8 cellular contexts compared by ENCODE assay signal in genomic region chr19:10419646-10420443, GRCh38. TPM values are rescaled to one million over a fixed set of nuclear protein-coding genes. Genes with fewer than 3 reads are reported as not detected.
DNase-seq lines count a peak whose midpoint lies in the region; ATAC-seq and TF ChIP-seq lines count a peak whose summit lies in the region.

No MANE protein-coding gene starts in this region.

- H3K4me3 ChIP-seq in AG04450 (ENCODE audit: low read depth, low read length) = peak overlapping the region; percentile 58
- no peak overlapping the region for H3K4me3 ChIP-seq in hepatocyte

- H3K27ac ChIP-seq in AG04450 (ENCODE audit: low read depth, low read length) (peak overlapping the region; percentile 52), hepatocyte (no peak overlapping the region)

- CTCF ChIA-PET in AG04450 (lab: Charles Lee) = interaction anchor here (0.7 to 6.5 kb wide), 3 partner anchors 14 to 270 kb away, joined by 5 to 87 read pairs (median 5); partner anchors contain the start of gene CDC37

- H3K27ac Mint-ChIP-seq in activated T-helper 2 cell treated with anti-CD3 and anti-CD28 coated beads, Interferon-gamma antibody, Interleukin-2, Interleukin-4, amounts not matched to agents 10 μg/mL and 5 μg/mL and 100 μg/mL, durations not matched to agents 14 hours and 24 hours and 36 hours = peak overlapping the region; percentile 91

- POLR2A ChIA-PET in AG04450 (lab: Yijun Ruan, JAX) = interaction anchor here (0.6 kb wide), 1 partner anchor 12 kb away, joined by 4 read pairs; no protein-coding TSS in a partner anchor

- H3K4me3 Mint-ChIP-seq in activated T-helper 2 cell treated with anti-CD3 and anti-CD28 coated beads, Interferon-gamma antibody, Interleukin-2, Interleukin-4, amounts not matched to agents 10 μg/mL and 5 μg/mL and 100 μg/mL, durations not matched to agents 14 hours and 24 hours and 36 hours (ENCODE audit: low read depth) = peak overlapping the region; percentile 86

- no peaks in the 10 kb centered on the region for H3K79me2 ChIP-seq in hepatocyte

- H2AFZ ChIP-seq in hepatocyte = peak overlapping the region; percentile 40

- H3K9me3 ChIP-seq in AG04450 (ENCODE audit: control insufficient read depth, insufficient read depth, low read length) = peaks cover 4% of the 10 kb centered on the region; the same call in 1 of the 2 replicates
- H3K9me3 ChIP-seq in hepatocyte (ENCODE audit: low read depth) = no peaks in the 10 kb centered on the region

- DNase-seq in AG04450 (ENCODE audit: low read depth, low spot score) (no peak), GM10266 (ENCODE audit: extremely low spot score) (peak; percentile 85), NCI-H524 treated with DMSO at 0.1 percent for 48 hours (lab: John Stamatoyannopoulos, UW) (peak; percentile 92), hepatocyte (ENCODE audit: low spot score) (peak; percentile 28)
- DNase-seq in activated T-helper 2 cell treated with anti-CD3 and anti-CD28 coated beads, Interferon-gamma antibody, Interleukin-2, Interleukin-4, amounts not matched to agents 10 μg/mL and 5 μg/mL and 100 μg/mL, durations not matched to agents 14 hours and 24 hours and 36 hours (ENCODE audit: low spot score) = peak; percentile 76
- DNase-seq in stimulated activated naive CD4-positive, alpha-beta T cell (lab: John Stamatoyannopoulos, UW) = peak in 4 of 6 experiments; percentile 31 to 58 (median 44)
- DNase-seq in NK-92 treated with Interleukin-12 subunit alpha and Interleukin-12 subunit beta, amount 100 ng/mL, for 24 hours (lab: John Stamatoyannopoulos, UW) = no peak

- H3K4me1 ChIP-seq in hepatocyte (ENCODE audit: insufficient read depth) = peaks cover 20% of the 10 kb centered on the region

- 2% methylated on average over 51 of the region's 61 CpGs for WGBS in hepatocyte (ENCODE audit: low lambda C conversion rate, missing lambda C conversion rate)

- H3K36me3 ChIP-seq in hepatocyte (replicated peaks; ENCODE audit: insufficient read depth, low read depth) = no peaks in the 10 kb centered on the region

- no peak for ATAC-seq in GM18868 (IDR thresholded peaks at IDR 0.05; ENCODE audit: unreplicated experiment)

- no peaks in the 10 kb centered on the region for H3K27me3 Mint-ChIP-seq in activated T-helper 2 cell treated with anti-CD3 and anti-CD28 coated beads, Interferon-gamma antibody, Interleukin-2, Interleukin-4, amounts not matched to agents 10 μg/mL and 5 μg/mL and 100 μg/mL, durations not matched to agents 14 hours and 24 hours and 36 hours (ENCODE audit: low read depth)

- no peaks in the 10 kb centered on the region for H3K9me3 Mint-ChIP-seq in activated T-helper 2 cell treated with anti-CD3 and anti-CD28 coated beads, Interferon-gamma antibody, Interleukin-2, Interleukin-4, amounts not matched to agents 10 μg/mL and 5 μg/mL and 100 μg/mL, durations not matched to agents 14 hours and 24 hours and 36 hours

- no peaks in the 10 kb centered on the region for H3K9me2 ChIP-seq in hepatocyte (replicated peaks; ENCODE audit: insufficient read depth)

- TF ChIP-seq CTCF in AG04450 (IDR thresholded peaks at IDR 0.05; ENCODE audit: low read depth, low read length) (no peak), GM10266 (IDR thresholded peaks at IDR 0.05; ENCODE audit: control insufficient read depth, insufficient read depth, low read depth, missing control alignments) (no peak), hepatocyte (IDR thresholded peaks at IDR 0.05; ENCODE audit: poor library complexity) (no peak)

- H3K4me1 Mint-ChIP-seq in activated T-helper 2 cell treated with anti-CD3 and anti-CD28 coated beads, Interferon-gamma antibody, Interleukin-2, Interleukin-4, amounts not matched to agents 10 μg/mL and 5 μg/mL and 100 μg/mL, durations not matched to agents 14 hours and 24 hours and 36 hours (ENCODE audit: low read depth) = peaks cover 47% of the 10 kb centered on the region

- H3K27me3 ChIP-seq in AG04450 (ENCODE audit: control insufficient read depth, insufficient read depth, low read length) (peaks cover 14% of the 10 kb centered on the region), hepatocyte (peaks cover 89% of the 10 kb centered on the region)

- intact Hi-C loops in activated T-helper 2 cell treated with anti-CD3 and anti-CD28 coated beads, Interferon-gamma antibody, Interleukin-2, Interleukin-4, amounts not matched to agents 10 μg/mL and 5 μg/mL and 100 μg/mL, durations not matched to agents 14 hours and 24 hours and 36 hours (cut with micrococcal nuclease) = loop anchor here (5.0 kb wide), 1 partner anchor 57 kb away; no protein-coding TSS in a partner anchor

- H4K20me1 ChIP-seq in hepatocyte (ENCODE audit: insufficient read depth, poor library complexity, severe bottlenecking) = no peaks in the 10 kb centered on the region

- peak overlapping the region; percentile 83 for H3K4me2 ChIP-seq in hepatocyte

- peaks cover 40% of the 10 kb centered on the region for H3K36me3 Mint-ChIP-seq in activated T-helper 2 cell treated with anti-CD3 and anti-CD28 coated beads, Interferon-gamma antibody, Interleukin-2, Interleukin-4, amounts not matched to agents 10 μg/mL and 5 μg/mL and 100 μg/mL, durations not matched to agents 14 hours and 24 hours and 36 hours (ENCODE audit: low read depth)

RNA-seq across cellular contexts. Expression of gene PDE4A, which starts 0.5 kb away (rescaled TPM):
- polyA plus RNA-seq in AG04450 (2011; rRNA removed) (2.9 and 5.1 TPM in 2 replicates), hepatocyte (4.3 and 5.8 TPM in 2 replicates)
- 9.6 and 16.3 TPM in 2 replicates for polyA minus RNA-seq in AG04450 (2011; rRNA and poly(A)+ RNA removed)
- total RNA-seq in activated T-helper 2 cell treated with anti-CD3 and anti-CD28 coated beads, Interferon-gamma antibody, Interleukin-2, Interleukin-4, amounts not matched to agents 10 μg/mL and 5 μg/mL and 100 μg/mL, durations not matched to agents 14 hours and 24 hours and 36 hours = 105 TPM in 2 replicates
- total RNA-seq in hepatocyte = 1.3 and 2.8 TPM in 2 replicates

RNA-seq across cellular contexts. Expression of gene CDC37, which starts 16.5 kb away (rescaled TPM):
- 268 and 340 TPM in 2 replicates for polyA plus RNA-seq in AG04450 (2011; rRNA removed)
- 102 and 113 TPM in 2 replicates for polyA minus RNA-seq in AG04450 (2011; rRNA and poly(A)+ RNA removed)
- total RNA-seq in activated T-helper 2 cell treated with anti-CD3 and anti-CD28 coated beads, Interferon-gamma antibody, Interleukin-2, Interleukin-4, amounts not matched to agents 10 μg/mL and 5 μg/mL and 100 μg/mL, durations not matched to agents 14 hours and 24 hours and 36 hours = 285 and 300 TPM in 2 replicates
- 124 and 144 TPM in 2 replicates for total RNA-seq in hepatocyte
- 196 and 224 TPM in 2 replicates for polyA plus RNA-seq in hepatocyte

RNA-seq across cellular contexts. Expression of gene TYK2, which starts 39.5 kb away (rescaled TPM):
- polyA plus RNA-seq in AG04450 (2011; rRNA removed) (29.1 and 52.8 TPM in 2 replicates), hepatocyte (94.3 and 108 TPM in 2 replicates)
- 34.0 and 52.4 TPM in 2 replicates for polyA minus RNA-seq in AG04450 (2011; rRNA and poly(A)+ RNA removed)
- 250 TPM in 2 replicates for total RNA-seq in activated T-helper 2 cell treated with anti-CD3 and anti-CD28 coated beads, Interferon-gamma antibody, Interleukin-2, Interleukin-4, amounts not matched to agents 10 μg/mL and 5 μg/mL and 100 μg/mL, durations not matched to agents 14 hours and 24 hours and 36 hours
- total RNA-seq in hepatocyte = 52.4 and 63.6 TPM in 2 replicates

Comparison
In these comparisons a context has a peak if more than half of its experiments do, and no peak if none do; other contexts are left out.
1. DNase-seq: peak in GM10266 (single experiment), NCI-H524 treated with DMSO at 0.1 percent for 48 hours (single experiment), activated T-helper 2 cell treated with anti-CD3 and anti-CD28 coated beads, Interferon-gamma antibody, Interleukin-2, Interleukin-4, amounts not matched to agents 10 μg/mL and 5 μg/mL and 100 μg/mL, durations not matched to agents 14 hours and 24 hours and 36 hours (single experiment), hepatocyte (single experiment) and stimulated activated naive CD4-positive, alpha-beta T cell (4 of 6); none in AG04450 (single experiment) and NK-92 treated with Interleukin-12 subunit alpha and Interleukin-12 subunit beta, amount 100 ng/mL, for 24 hours (single experiment).
2. RNA of gene PDE4A, which starts 0.5 kb away (total RNA-seq): 105 TPM in activated T-helper 2 cell treated with anti-CD3 and anti-CD28 coated beads, Interferon-gamma antibody, Interleukin-2, Interleukin-4, amounts not matched to agents 10 μg/mL and 5 μg/mL and 100 μg/mL, durations not matched to agents 14 hours and 24 hours and 36 hours; 1.3 to 2.8 TPM in hepatocyte; every median in the first group is over 10 times any median in the second.